ENCODE assay signal across 17 cellular contexts in genomic region chr2:24337958-24338357, GRCh38. TPM values are rescaled to one million over a fixed set of nuclear protein-coding genes. Genes with fewer than 3 reads are reported as not detected.
DNase-seq lines count a peak whose midpoint lies in the region; ATAC-seq and FAIRE-seq lines count a peak whose summit lies in the region.
"Had no signal": no experiment of that assay in that cellular context is flagged by ENCODE, and none has a peak within 500 bp of the region (broad histone marks: within the 10 kb centered on the region; RNA-seq: fewer than 3 reads in every experiment).

No MANE protein-coding gene starts in this region.

- DNase-seq in GM18507 (ENCODE audit: extremely low spot score, insufficient read length, low read depth) = no peak
- peak; percentile 59 for DNase-seq in OCI-M1 (lab: John Stamatoyannopoulos, UW)
- no peak for DNase-seq in effector memory CD8-positive, alpha-beta T cell
- DNase-seq in small intestine = peak; percentile 35
- DNase-seq in A172 (ENCODE audit: low spot score) = no peak
- DNase-seq in activated CD4-positive, alpha-beta T cell treated with anti-CD3 and anti-CD28 coated beads, Interleukin-2, amount 50 U/mL, for 48 hours = no peak
- DNase-seq in AG08396 (ENCODE audit: low spot score) = no peak
- DNase-seq: activated CD8-positive, alpha-beta T cell treated with anti-CD3 and anti-CD28 coated beads, Interleukin-2, amount 10 ng/mL, durations not matched to agents 7 days and 5 days; amygdala; CD8-positive, alpha-beta T cell; GM23248; SHP77 treated with DMSO at 0.1 percent for 48 hours; substantia nigra had no signal

- peak overlapping the region in 1 of 2 donors; percentile 24 for H3K27ac ChIP-seq in small intestine (ENCODE audit: low read depth in 1 of 2, low read length in 1 of 2)
- H3K27ac ChIP-seq: GM23248 had no signal

- no peak overlapping the region for H3K4me3 ChIP-seq in small intestine (ENCODE audit: low read depth in 1 of 2, low read length in 2 of 2)
- H3K4me3 ChIP-seq: GM23248 had no signal

- 12 to 45% (median 28%) methylated on average over 2 of the region's 2 CpGs for WGBS in small intestine, 3 donors

- H3K27ac Mint-ChIP-seq in effector memory CD8-positive, alpha-beta T cell = peak overlapping the region; percentile 48 to 77
- H3K27ac Mint-ChIP-seq: activated CD8-positive, alpha-beta T cell treated with anti-CD3 and anti-CD28 coated beads, Interleukin-2, amount 10 ng/mL, durations not matched to agents 7 days and 5 days; activated T-helper 1 cell treated with anti-CD3 and anti-CD28 coated beads, Interleukin-12 subunit alpha, Interleukin-12 subunit beta, Interleukin-2, Interleukin-4 antibody, amounts not matched to agents 30 ng/mL and 10 ng/mL and 1 ng/mL, durations not matched to agents 14 hours and 24 hours and 36 hours; CD8-positive, alpha-beta T cell; progenitor cell of endocrine pancreas had no signal

- no peaks in the 10 kb centered on the region for H3K9me3 Mint-ChIP-seq in effector memory CD8-positive, alpha-beta T cell
- H3K9me3 Mint-ChIP-seq: activated T-helper 1 cell treated with anti-CD3 and anti-CD28 coated beads, Interleukin-12 subunit alpha, Interleukin-12 subunit beta, Interleukin-2, Interleukin-4 antibody, amounts not matched to agents 30 ng/mL and 10 ng/mL and 1 ng/mL, durations not matched to agents 14 hours and 24 hours and 36 hours; CD8-positive, alpha-beta T cell had no signal

- FAIRE-seq in GM18507 (lab: Jason Lieb, UNC) = peak; percentile 59
- FAIRE-seq in small intestine (lab: Jason Lieb, UNC) = no peak
- FAIRE-seq: colon had no signal

- no peaks in the 10 kb centered on the region for H3K27me3 Mint-ChIP-seq in effector memory CD8-positive, alpha-beta T cell
- H3K27me3 Mint-ChIP-seq: progenitor cell of endocrine pancreas had no signal

- ATAC-seq in effector memory CD8-positive, alpha-beta T cell (replicated peaks) = no peak
- no peak for ATAC-seq in HG03520 (IDR thresholded peaks at IDR 0.05; ENCODE audit: unreplicated experiment)
- ATAC-seq: activated CD8-positive, alpha-beta T cell treated with anti-CD3 and anti-CD28 coated beads, Interleukin-2, amount 10 ng/mL, durations not matched to agents 7 days and 5 days; CD8-positive, alpha-beta T cell had no signal

- no peaks in the 10 kb centered on the region for H3K36me3 Mint-ChIP-seq in effector memory CD8-positive, alpha-beta T cell (ENCODE audit: insufficient read depth)

- no peaks in the 10 kb centered on the region for H3K27me3 ChIP-seq in small intestine (ENCODE audit: control insufficient read depth in 2 of 2, insufficient read depth in 2 of 2, low read length in 2 of 2)

- H3K9me3 ChIP-seq in small intestine (ENCODE audit: control insufficient read depth, low read depth) = no peaks in the 10 kb centered on the region

- peaks cover 2 to 9% of the 10 kb centered on the region in 2 donors for H3K4me1 ChIP-seq in small intestine (ENCODE audit: control insufficient read depth in 2 of 2, insufficient read depth in 1 of 2, low read depth in 1 of 2, low read length in 1 of 2)

- no peaks in the 10 kb centered on the region for H3K36me3 ChIP-seq in small intestine (ENCODE audit: control insufficient read depth in 2 of 2, insufficient read depth in 2 of 2, low read length in 2 of 2)

- peak overlapping the region in 1 of 2 donors; percentile 28 for H3K4me3 Mint-ChIP-seq in effector memory CD8-positive, alpha-beta T cell
- H3K4me3 Mint-ChIP-seq: activated CD8-positive, alpha-beta T cell treated with anti-CD3 and anti-CD28 coated beads, Interleukin-2, amount 10 ng/mL, durations not matched to agents 7 days and 5 days; activated T-helper 1 cell treated with anti-CD3 and anti-CD28 coated beads, Interleukin-12 subunit alpha, Interleukin-12 subunit beta, Interleukin-2, Interleukin-4 antibody, amounts not matched to agents 30 ng/mL and 10 ng/mL and 1 ng/mL, durations not matched to agents 14 hours and 24 hours and 36 hours; CD8-positive, alpha-beta T cell had no signal

- H3K4me1 Mint-ChIP-seq in effector memory CD8-positive, alpha-beta T cell (ENCODE audit: low read depth in 2 of 2) = peaks cover 60 to 79% of the 10 kb centered on the region in 2 donors

RNA-seq across cellular contexts. Expression of gene ITSN2, which starts 22.4 kb away (rescaled TPM):
- 10 to 100 TPM; 16.3 to 37.1 (median 23.0) TPM for polyA plus RNA-seq in small intestine
- 37.7 and 48.9 TPM in 2 replicates for total RNA-seq in A172 (2014; rRNA removed; shearing (Covaris generic))

Comparison
In these comparisons a context has a peak if more than half of its experiments do, and no peak if none do; other contexts are left out.
1. DNase-seq: peak in OCI-M1 (single experiment) and small intestine (single experiment); none in GM18507 (single experiment), effector memory CD8-positive, alpha-beta T cell (0 of 3), A172 (single experiment), activated CD4-positive, alpha-beta T cell treated with anti-CD3 and anti-CD28 coated beads, Interleukin-2, amount 50 U/mL, for 48 hours (0 of 2) and AG08396 (single experiment).